ENCODE assay signal across 8 cellular contexts in the genomic region with DNA sequence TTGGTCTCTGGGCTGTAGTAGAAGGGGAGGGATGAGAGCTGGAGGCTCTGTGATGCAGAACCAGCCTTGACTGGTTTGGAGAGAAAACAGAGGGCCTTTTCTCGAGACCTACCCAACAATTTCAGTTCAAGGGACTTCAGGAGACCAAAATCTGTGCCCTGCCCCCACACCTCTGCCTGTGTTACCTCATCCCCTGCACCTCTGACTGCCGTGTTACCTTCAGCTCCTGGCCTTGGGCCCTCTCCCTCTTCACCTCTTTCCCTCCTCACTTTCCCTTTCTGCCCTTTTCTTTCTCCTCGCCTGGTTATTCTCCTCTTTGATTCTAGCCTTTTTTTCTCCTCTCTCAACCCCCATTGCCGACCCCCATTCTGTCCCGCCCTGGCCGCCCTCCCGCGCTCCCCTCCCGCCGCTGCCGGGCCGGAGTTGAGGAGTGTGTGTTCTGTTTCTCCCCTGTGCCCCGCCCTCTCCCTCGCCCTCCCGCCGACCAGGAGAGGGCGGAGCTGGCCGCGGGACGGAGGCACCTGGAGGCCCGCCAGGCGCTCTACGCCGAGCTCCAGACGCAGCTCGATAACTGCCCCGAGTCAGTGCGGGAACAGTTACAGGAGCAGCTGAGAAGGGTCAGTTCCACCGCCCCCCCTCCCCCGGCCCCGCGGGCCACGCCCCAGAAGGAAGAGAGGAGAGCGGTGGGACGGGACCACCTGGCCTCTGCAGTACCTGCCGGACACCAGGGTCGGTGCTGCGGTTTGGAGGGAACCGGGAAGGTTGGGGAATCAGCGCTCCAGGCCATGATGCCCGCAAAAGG. TPM values are rescaled to one million over a fixed set of nuclear protein-coding genes. Genes with fewer than 3 reads are reported as not detected.
DNase-seq lines count a peak whose midpoint lies in the region; ATAC-seq and TF ChIP-seq lines count a peak whose summit lies in the region.

No MANE protein-coding gene starts in this region.

- H3K27ac ChIP-seq in duodenal mucosa (ENCODE audit: low read depth, low read length) (no peak overlapping the region), lung (ENCODE audit: low read depth in 1 of 2, low read length in 1 of 2) (peak overlapping the region; percentile 56 to 62), aorta (ENCODE audit: low read depth in 1 of 2, low read length in 2 of 2) (peak overlapping the region; percentile 16 to 55)

- peaks cover 5 to 9% of the 10 kb centered on the region in 2 donors for H3K36me3 ChIP-seq in duodenal mucosa (ENCODE audit: control insufficient read depth in 1 of 2, insufficient read depth in 2 of 2, low read length in 2 of 2)
- peaks cover 3 to 23% of the 10 kb centered on the region in 2 donors for H3K36me3 ChIP-seq in lung (ENCODE audit: control insufficient read depth in 2 of 2, insufficient read depth in 2 of 2, low read length in 2 of 2)
- peaks cover 2 to 3% of the 10 kb centered on the region in 2 donors for H3K36me3 ChIP-seq in aorta (ENCODE audit: control insufficient read depth in 1 of 2, insufficient read depth in 2 of 2, low read length in 1 of 2)

- peak overlapping the region; percentile 12 to 33 for H3K9ac ChIP-seq in duodenal mucosa (ENCODE audit: low read depth in 1 of 2, low read length in 2 of 2)

- intact Hi-C loops in aorta (cut with DNase I), result no loop called here

- WGBS in lung, 2 donors, result 28 to 48% methylated on average over 34 to 41 of the region's 41 CpGs
- 7 to 11% methylated on average over 41 of the region's 41 CpGs for WGBS in aorta, 2 donors

- H3K27me3 ChIP-seq in duodenal mucosa (ENCODE audit: control insufficient read depth in 1 of 2, insufficient read depth in 2 of 2, low read length in 2 of 2) (no peaks in the 10 kb centered on the region), lung (ENCODE audit: control insufficient read depth, insufficient read depth) (no peaks in the 10 kb centered on the region), aorta (ENCODE audit: control insufficient read depth in 1 of 2, insufficient read depth in 2 of 2, low read length in 1 of 2) (no peaks in the 10 kb centered on the region)

- H3K4me3 ChIP-seq in duodenal mucosa (ENCODE audit: low read depth in 1 of 2, low read length in 2 of 2), result peak overlapping the region; percentile 48 to 51
- H3K4me3 ChIP-seq in lung, result no peak overlapping the region
- H3K4me3 ChIP-seq in aorta (ENCODE audit: low read length in 2 of 2), result no peak overlapping the region

- ATAC-seq in lung (ENCODE audit: insufficient read depth, low FRiP score) (peak; percentile 67), aorta (ENCODE audit: low FRiP score) (peak; percentile 89), GM21825 (IDR thresholded peaks at IDR 0.05; ENCODE audit: unreplicated experiment) (no peak)

- peaks cover 50 to 55% of the 10 kb centered on the region in 2 donors for H3K4me1 ChIP-seq in duodenal mucosa (ENCODE audit: control insufficient read depth in 1 of 2, insufficient read depth in 2 of 2, low read length in 2 of 2)
- peaks cover 9 to 26% of the 10 kb centered on the region in 2 donors for H3K4me1 ChIP-seq in lung (ENCODE audit: control insufficient read depth in 2 of 2, insufficient read depth in 2 of 2, low read length in 2 of 2)
- H3K4me1 ChIP-seq in aorta (ENCODE audit: control insufficient read depth in 1 of 2, insufficient read depth in 2 of 2, low read length in 2 of 2), result no peaks in the 10 kb centered on the region

- no peaks in the 10 kb centered on the region for H3K9me3 ChIP-seq in duodenal mucosa (ENCODE audit: control insufficient read depth in 1 of 2, low read length in 2 of 2)
- H3K9me3 ChIP-seq in lung (ENCODE audit: control insufficient read depth in 2 of 2, insufficient read depth in 1 of 2, low read length in 1 of 2), result no peaks in the 10 kb centered on the region
- H3K9me3 ChIP-seq in aorta (ENCODE audit: control insufficient read depth, low read length), result no peaks in the 10 kb centered on the region

- TF ChIP-seq CTCF in lung (IDR thresholded peaks at IDR 0.05; ENCODE audit: control extremely low read depth, extremely low read depth), result no peak

- peak; percentile 91 for DNase-seq in ELF-1 (ENCODE audit: low read depth, low spot score)
- peak; percentile 79 for DNase-seq in NCI-H510A (lab: John Stamatoyannopoulos, UW)
- peak; percentile 75 for DNase-seq in lung (ENCODE audit: low spot score)
- peak; percentile 84 to 93 for DNase-seq in aorta
- no peak for DNase-seq in HuH-7.5 (ENCODE audit: low spot score)
- no peak for DNase-seq in HK-2 (ENCODE audit: unreplicated experiment)

RNA-seq across cellular contexts. Expression of a gene that starts 27.2 kb away (rescaled TPM):
- total RNA-seq in lung (10 to 100 TPM; 82.8 to 90.5 TPM), aorta (100 to 1,000 TPM; 260 to 274 TPM)
- polyA plus RNA-seq in lung (10 to 100 TPM; 27.3 to 69.3 TPM), aorta (100 to 1,000 TPM in 1 of 2 donors, 10 to 100 TPM in 1; 38.3 to 290 TPM)

RNA-seq across cellular contexts. Expression of a gene that starts 44.8 kb away (rescaled TPM):
- total RNA-seq in lung, result under 1 TPM in 1 of 2 donors, not detected in 1; 0.17 TPM
- polyA plus RNA-seq in lung, result 1 to 10 TPM in 1 of 2 donors, under 1 TPM in 1; 0.19 to 1.1 TPM
- total RNA-seq in aorta, result not detected
- 1 to 10 TPM; 2.5 to 7.2 TPM for polyA plus RNA-seq in aorta

Comparison
In these comparisons a context has a peak if more than half of its experiments do, and no peak if none do; other contexts are left out.
1. DNase-seq: peak in ELF-1 (single experiment), NCI-H510A (single experiment), lung (single experiment) and aorta (2 of 2); none in HuH-7.5 (single experiment) and HK-2 (single experiment).
2. H3K4me3 ChIP-seq: peak in duodenal mucosa (2 of 2); none in lung (single experiment) and aorta (0 of 2).